8 cellular contexts compared by ENCODE assay signal in the genomic region with DNA sequence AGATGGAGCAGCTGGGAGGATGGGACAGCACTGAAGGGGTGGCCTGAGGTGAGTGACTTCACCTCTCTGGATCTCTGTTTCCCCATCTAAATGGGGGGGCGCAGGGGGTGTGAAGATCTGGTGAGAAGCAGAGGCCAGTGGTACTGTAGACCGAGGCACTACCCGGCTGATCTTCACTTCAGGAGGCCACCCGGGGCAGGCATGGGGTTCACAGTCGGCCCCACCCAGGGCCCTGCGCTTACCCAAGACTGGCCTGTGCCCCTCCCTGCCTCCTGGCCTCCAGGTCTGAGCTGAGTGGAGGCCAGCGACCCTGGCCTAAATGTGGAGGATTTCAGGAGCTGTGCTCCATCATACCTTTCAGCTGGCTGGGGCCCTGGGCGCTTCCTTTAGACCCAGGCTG. TPM values are rescaled to one million over a fixed set of nuclear protein-coding genes. Genes with fewer than 3 reads are reported as not detected.
DNase-seq lines count a peak whose midpoint lies in the region; ATAC-seq and TF ChIP-seq lines count a peak whose summit lies in the region.
"Not testable (repeated sequence)": the region's sequence is repeated elsewhere in the genome, so short reads cannot be mapped to it uniquely, and the experiment has no call there.
"Had no signal": no experiment of that assay in that cellular context is flagged by ENCODE, and none has a peak within 500 bp of the region (broad histone marks: within the 10 kb centered on the region; RNA-seq: fewer than 3 reads in every experiment).

No MANE protein-coding gene starts in this region.

- H3K27me3 Mint-ChIP-seq in activated CD4-positive, alpha-beta T cell treated with anti-CD3 and anti-CD28 coated beads for 36 hours; chondrocyte (ENCODE audit: low read depth); stimulated activated naive CD8-positive, alpha-beta T cell treated with anti-CD3 and anti-CD28 coated beads, Interleukin-15, amount 100 ng/mL, for 72 hours: not testable (repeated sequence)

- H3K36me3 ChIP-seq in mucosa of descending colon (ENCODE audit: low read depth), result not testable (repeated sequence)

- not testable (repeated sequence) for ATAC-seq in activated CD4-positive, alpha-beta T cell treated with anti-CD3 and anti-CD28 coated beads for 36 hours
- ATAC-seq in right cardiac atrium (peak; percentile 6 to 22), mucosa of descending colon (peak; percentile 13)
- ATAC-seq in stimulated activated naive CD8-positive, alpha-beta T cell treated with anti-CD3 and anti-CD28 coated beads, Interleukin-15, amount 100 ng/mL, for 72 hours, result peak; percentile 5

- H3K4me1 Mint-ChIP-seq in activated CD4-positive, alpha-beta T cell treated with anti-CD3 and anti-CD28 coated beads for 36 hours; chondrocyte (ENCODE audit: low read depth); stimulated activated naive CD8-positive, alpha-beta T cell treated with anti-CD3 and anti-CD28 coated beads, Interleukin-15, amount 100 ng/mL, for 72 hours: not testable (repeated sequence)

- TF ChIP-seq CTCF in chondrocyte (IDR thresholded peaks at IDR 0.05); mucosa of descending colon (IDR thresholded peaks at IDR 0.05): not testable (repeated sequence)

- DNase-seq in activated CD4-positive, alpha-beta T cell treated with anti-CD3 and anti-CD28 coated beads for 36 hours, result peak; percentile 0
- peak; percentile 54 for DNase-seq in chondrocyte (ENCODE audit: low spot score)
- peak in 1 of 3 donors; percentile 32 for DNase-seq in right cardiac atrium
- DNase-seq in mucosa of descending colon, result peak in 1 of 3 donors; percentile 42
- peak; percentile 35 for DNase-seq in posterior vena cava (ENCODE audit: low spot score)
- DNase-seq in stimulated activated naive CD8-positive, alpha-beta T cell treated with anti-CD3 and anti-CD28 coated beads, Interleukin-15, amount 100 ng/mL, for 72 hours, result not testable (repeated sequence)

- CTCF ChIA-PET in activated CD4-positive, alpha-beta T cell treated with anti-CD3 and anti-CD28 coated beads for 36 hours (lab: Charles Lee), result not testable (repeated sequence)

- H3K4me3 ChIP-seq in right cardiac atrium (ENCODE audit: low read length); mucosa of descending colon: not testable (repeated sequence)

- H3K9me3 Mint-ChIP-seq in activated CD4-positive, alpha-beta T cell treated with anti-CD3 and anti-CD28 coated beads for 36 hours (ENCODE audit: low read depth); chondrocyte (ENCODE audit: low read depth); stimulated activated naive CD8-positive, alpha-beta T cell treated with anti-CD3 and anti-CD28 coated beads, Interleukin-15, amount 100 ng/mL, for 72 hours: not testable (repeated sequence)

- not testable (repeated sequence) for H3K9me3 ChIP-seq in right cardiac atrium (ENCODE audit: control insufficient read depth, low read length); mucosa of descending colon

- not testable (repeated sequence) for H3K27me3 ChIP-seq in right cardiac atrium (ENCODE audit: control insufficient read depth, insufficient read depth)

- H3K36me3 Mint-ChIP-seq in activated CD4-positive, alpha-beta T cell treated with anti-CD3 and anti-CD28 coated beads for 36 hours (ENCODE audit: low read depth); chondrocyte (ENCODE audit: low read depth): not testable (repeated sequence)

- intact Hi-C loops in activated CD4-positive, alpha-beta T cell treated with anti-CD3 and anti-CD28 coated beads for 36 hours (cut with DNase I, micrococcal nuclease); right cardiac atrium (cut with DNase I); mucosa of descending colon (cut with DNase I, micrococcal nuclease); posterior vena cava (cut with DNase I): not testable (repeated sequence)

- POLR2A ChIA-PET in activated CD4-positive, alpha-beta T cell treated with anti-CD3 and anti-CD28 coated beads for 36 hours (lab: Charles Lee), result not testable (repeated sequence)

- not testable (repeated sequence) for H3K4me1 ChIP-seq in right cardiac atrium (ENCODE audit: control insufficient read depth, insufficient read depth, low read length); mucosa of descending colon (ENCODE audit: low read depth)

- not testable (repeated sequence) for H3K27ac ChIP-seq in right cardiac atrium (ENCODE audit: low read length)

- H3K4me3 Mint-ChIP-seq in activated CD4-positive, alpha-beta T cell treated with anti-CD3 and anti-CD28 coated beads for 36 hours; chondrocyte (ENCODE audit: unreplicated experiment); stimulated activated naive CD8-positive, alpha-beta T cell treated with anti-CD3 and anti-CD28 coated beads, Interleukin-15, amount 100 ng/mL, for 72 hours: not testable (repeated sequence)

- H3K27ac Mint-ChIP-seq in activated CD4-positive, alpha-beta T cell treated with anti-CD3 and anti-CD28 coated beads for 36 hours; chondrocyte (ENCODE audit: unreplicated experiment): not testable (repeated sequence)
- H3K27ac Mint-ChIP-seq in stimulated activated naive CD8-positive, alpha-beta T cell treated with anti-CD3 and anti-CD28 coated beads, Interleukin-15, amount 100 ng/mL, for 72 hours, result peak overlapping the region in 1 of 2 donors; percentile 78

- WGBS in right cardiac atrium, result 92% methylated on average over 8 of the region's 8 CpGs

RNA-seq across cellular contexts. Expression of gene GOLGA6L10, which starts 31.0 kb away (rescaled TPM):
- 1 to 10 TPM in 1 of 2 experiments, under 1 TPM in 1; 0.97 to 1.6 TPM for total RNA-seq in activated CD4-positive, alpha-beta T cell treated with anti-CD3 and anti-CD28 coated beads for 36 hours
- total RNA-seq in chondrocyte (1.2 to 2.4 TPM (median 2.0 TPM) in 3 replicates), right cardiac atrium (1 to 10 TPM in 1 of 4 donors, under 1 TPM in 2, not detected in 1; 0.21 to 1.4 (median 0.28) TPM), mucosa of descending colon (1 to 10 TPM in 2 of 3 donors, under 1 TPM in 1; 0.92 to 3.6 (median 3.1) TPM), posterior vena cava (1 to 10 TPM in 1 of 2 donors, under 1 TPM in 1; 0.48 to 1.5 TPM)
- 0.72 TPM for polyA plus RNA-seq in right cardiac atrium
- polyA plus RNA-seq: CD14-positive monocyte, GM23248 had no signal

RNA-seq across cellular contexts. Expression of gene SAXO2, which starts 55.7 kb away (rescaled TPM):
- total RNA-seq in activated CD4-positive, alpha-beta T cell treated with anti-CD3 and anti-CD28 coated beads for 36 hours, result 1 to 10 TPM; 4.4 to 6.9 TPM
- 0.90 to 5.1 TPM (median 1.0 TPM) in 3 replicates for total RNA-seq in chondrocyte
- 1 to 10 TPM; 1.8 to 4.3 (median 2.3) TPM for total RNA-seq in right cardiac atrium
- 3.8 TPM for polyA plus RNA-seq in right cardiac atrium
- total RNA-seq in mucosa of descending colon, result 1 to 10 TPM in 2 of 3 donors, under 1 TPM in 1; 0.58 to 2.3 (median 1.3) TPM
- 1 to 10 TPM; 2.1 to 5.8 TPM for total RNA-seq in posterior vena cava
- total RNA-seq: GM23248 had no signal
- polyA plus RNA-seq: CD14-positive monocyte had no signal

RNA-seq across cellular contexts. Expression of gene EFL1, which starts 55.7 kb away (rescaled TPM):
- 10 to 100 TPM; 25.0 to 30.2 TPM for total RNA-seq in activated CD4-positive, alpha-beta T cell treated with anti-CD3 and anti-CD28 coated beads for 36 hours
- total RNA-seq in chondrocyte (15.7 to 19.4 TPM (median 16.6 TPM) in 3 replicates), right cardiac atrium (10 to 100 TPM; 10.7 to 15.4 (median 11.6) TPM), mucosa of descending colon (10 to 100 TPM; 28.7 to 42.9 (median 33.1) TPM), posterior vena cava (10 to 100 TPM in 1 of 2 donors, 1 to 10 TPM in 1; 9.1 to 17.4 TPM)
- polyA plus RNA-seq in right cardiac atrium, result 5.9 TPM
